ENCODE assay signal across 26 cellular contexts in genomic region chr11:686451-687243, GRCh38. TPM values are rescaled to one million over a fixed set of nuclear protein-coding genes. Genes with fewer than 3 reads are reported as not detected.
A peak's percentile ranks its signal among the peaks of the same experiment; 100 is the strongest.
DNase-seq lines count a peak whose midpoint lies in the region; ATAC-seq, FAIRE-seq and TF ChIP-seq lines count a peak whose summit lies in the region.
"Had no signal": no experiment of that assay in that cellular context is flagged by ENCODE, and none has a peak within 500 bp of the region (broad histone marks: within the 10 kb centered on the region; RNA-seq: fewer than 3 reads in every experiment).

No MANE protein-coding gene starts in this region.

- H4K20me1 ChIP-seq in K562 (replicated peaks; ENCODE audit: control insufficient read depth, insufficient read depth, low read length): no peaks in the 10 kb centered on the region; the same call in none of the 2 replicates

- TF ChIP-seq CTCF in HEK293 (tag by site-specific recombination; IDR thresholded peaks at IDR 0.05): no peak
- TF ChIP-seq CTCF in K562 (IDR thresholded peaks at IDR 0.05 in 2 of 3, conservative IDR thresholded peaks at IDR 0.05 in 1 of 3; ENCODE audit: insufficient read depth in 2 of 3, low read depth in 1 of 3, low read length in 3 of 3): no peak
- TF ChIP-seq CTCF in tibial artery (IDR thresholded peaks at IDR 0.05): no peak

- H3K79me2 ChIP-seq in K562 (ENCODE audit: control insufficient read depth, insufficient read depth, low read length): peaks cover 31% of the 10 kb centered on the region

- no peak overlapping the region for H3K4me3 Mint-ChIP-seq in CD4-positive, alpha-beta memory T cell
- H3K4me3 Mint-ChIP-seq in natural killer cell treated with Interleukin-12 subunit alpha and Interleukin-12 subunit beta and Interleukin-15 and Interleukin-18, amount 100 ng/mL, for 72 hours: no peak overlapping the region
- H3K4me3 Mint-ChIP-seq: CD4-positive, alpha-beta T cell; HFFc6; IgD-negative memory B cell had no signal

- H3K9me3 Mint-ChIP-seq in CD4-positive, alpha-beta memory T cell: peaks cover 0 to 2% (median 0%) of the 10 kb centered on the region in 8 donors
- H3K9me3 Mint-ChIP-seq in natural killer cell treated with Interleukin-12 subunit alpha and Interleukin-12 subunit beta and Interleukin-15 and Interleukin-18, amount 100 ng/mL, for 72 hours: no peaks in the 10 kb centered on the region
- H3K9me3 Mint-ChIP-seq: CD4-positive, alpha-beta T cell; HFFc6; IgD-negative memory B cell had no signal

- no peak for ATAC-seq in K562
- ATAC-seq in natural killer cell treated with Interleukin-12 subunit alpha and Interleukin-12 subunit beta and Interleukin-15 and Interleukin-18, amount 100 ng/mL, for 72 hours: peak; percentile 37 to 43
- ATAC-seq: Right ventricle myocardium inferior had no signal

- no peak overlapping the region for H3K4me3 ChIP-seq in CD4-positive, alpha-beta memory T cell (ENCODE audit: low read length in 2 of 2)
- H3K4me3 ChIP-seq in HEK293 (ENCODE audit: low read depth, low read length) (no peak overlapping the region), K562 (no peak overlapping the region), tibial artery (no peak overlapping the region)
- H3K4me3 ChIP-seq: MG63, Peyer's patch had no signal

- peak in 1 of 5 donors; percentile 4 for DNase-seq in CD4-positive, alpha-beta memory T cell
- no peak for DNase-seq in K562 (ENCODE audit: extremely low read depth in 1 of 4, low spot score in 3 of 4)
- peak; percentile 50 for DNase-seq in natural killer cell treated with Interleukin-12 subunit alpha and Interleukin-12 subunit beta and Interleukin-15 and Interleukin-18, amount 100 ng/mL, for 72 hours (ENCODE audit: low spot score)
- DNase-seq in tibial artery: no peak
- no peak for DNase-seq in NCI-H345 (lab: John Stamatoyannopoulos, UW)
- DNase-seq in SW 1271 (lab: John Stamatoyannopoulos, UW): no peak
- no peak for DNase-seq in HPDE6-E6E7 (ENCODE audit: extremely low spot score)
- DNase-seq: BE2C; CD4-positive, alpha-beta T cell; HFFc6; Kasumi-1; MG63; NCI-H1092; NCI-H1436 treated with DMSO at 0.1 percent for 48 hours; NCI-H2029 treated with DMSO at 0.1 percent for 48 hours; NCI-H2171; NCI-H446 treated with DMSO at 0.1 percent for 48 hours; NK-92 treated with Interleukin-12 subunit alpha and Interleukin-12 subunit beta, amount 100 ng/mL, for 24 hours; Peyer's patch had no signal

- H3K36me3 Mint-ChIP-seq in CD4-positive, alpha-beta memory T cell: peaks cover 52 to 56% of the 10 kb centered on the region in 2 donors
- H3K36me3 Mint-ChIP-seq in natural killer cell treated with Interleukin-12 subunit alpha and Interleukin-12 subunit beta and Interleukin-15 and Interleukin-18, amount 100 ng/mL, for 72 hours: peaks cover 21% of the 10 kb centered on the region

- H3K9me3 ChIP-seq in CD4-positive, alpha-beta memory T cell (ENCODE audit: control insufficient read depth in 1 of 2, low read length in 2 of 2): no peaks in the 10 kb centered on the region
- H3K9me3 ChIP-seq in HEK293 (ENCODE audit: control insufficient read depth, insufficient read depth, low read depth, low read length) (no peaks in the 10 kb centered on the region), K562 (replicated peaks; ENCODE audit: control insufficient read depth, insufficient read depth, low read depth, low read length) (no peaks in the 10 kb centered on the region), tibial artery (no peaks in the 10 kb centered on the region)
- H3K9me3 ChIP-seq: BE2C, MG63, Peyer's patch had no signal

- H3K27ac Mint-ChIP-seq in CD4-positive, alpha-beta memory T cell: peak overlapping the region in 4 of 7 donors; percentile 16 to 72 (median 64)
- H3K27ac Mint-ChIP-seq in natural killer cell treated with Interleukin-12 subunit alpha and Interleukin-12 subunit beta and Interleukin-15 and Interleukin-18, amount 100 ng/mL, for 72 hours: no peak overlapping the region
- H3K27ac Mint-ChIP-seq: CD4-positive, alpha-beta T cell; HFFc6 had no signal

- H3K4me1 Mint-ChIP-seq in CD4-positive, alpha-beta memory T cell: peaks cover 9 to 13% (median 12%) of the 10 kb centered on the region in 4 donors
- H3K4me1 Mint-ChIP-seq in natural killer cell treated with Interleukin-12 subunit alpha and Interleukin-12 subunit beta and Interleukin-15 and Interleukin-18, amount 100 ng/mL, for 72 hours (ENCODE audit: low read depth in 2 of 2): peaks cover 2 to 3% of the 10 kb centered on the region in 2 donors

- no peak overlapping the region for H3K27ac ChIP-seq in CD4-positive, alpha-beta memory T cell (ENCODE audit: low read depth, low read length)
- H3K27ac ChIP-seq in HEK293 (ENCODE audit: extremely low read depth, low read depth, low read length) (no peak overlapping the region), K562 (ENCODE audit: extremely low read depth, low read depth, low read length) (no peak overlapping the region), tibial artery (no peak overlapping the region)
- H3K27ac ChIP-seq: Peyer's patch had no signal

- peaks cover 14% of the 10 kb centered on the region for H3K4me1 ChIP-seq in CD4-positive, alpha-beta memory T cell (ENCODE audit: insufficient read depth, low read length)
- H3K4me1 ChIP-seq in HEK293 (ENCODE audit: control insufficient read depth, insufficient read depth, low read length) (no peaks in the 10 kb centered on the region), K562 (replicated peaks in 1 of 2; ENCODE audit: control insufficient read depth in 2 of 2, insufficient read depth in 2 of 2, low read length in 2 of 2) (peaks cover 12 to 16% of the 10 kb centered on the region in 2 experiments), tibial artery (peaks cover 0 to 3% (median 0%) of the 10 kb centered on the region in 4 donors)
- H3K4me1 ChIP-seq: BE2C had no signal

- no peak for TF ChIP-seq EP300 in K562 (IDR thresholded peaks at IDR 0.05; ENCODE audit: low read length)

- POLR2A ChIA-PET in CD4-positive, alpha-beta memory T cell (lab: Charles Lee; ENCODE audit: partially characterized antibody): no interaction called here
- POLR2A ChIA-PET in HEK293 (lab: Yijun Ruan, JAX): interaction anchor here (0.7 to 1.2 kb wide), 4 partner anchors 8 to 141 kb away, joined by 3 to 6 read pairs (median 4); partner anchors contain the start of genes DEAF1 and TMEM80
- POLR2A ChIA-PET in K562 (lab: Yijun Ruan, JAX): interaction anchor here (0.7 kb wide), 1 partner anchor 11 kb away, joined by 3 read pairs; no protein-coding TSS in a partner anchor

- H3K27me3 Mint-ChIP-seq in CD4-positive, alpha-beta memory T cell: no peaks in the 10 kb centered on the region
- H3K27me3 Mint-ChIP-seq in natural killer cell treated with Interleukin-12 subunit alpha and Interleukin-12 subunit beta and Interleukin-15 and Interleukin-18, amount 100 ng/mL, for 72 hours: no peaks in the 10 kb centered on the region
- H3K27me3 Mint-ChIP-seq: CD4-positive, alpha-beta T cell; IgD-negative memory B cell had no signal

- in situ Hi-C loops in K562 (cut with MboI): no loop called here

- 89% methylated on average over 26 of the region's 30 CpGs for WGBS in K562 (ENCODE audit: insufficient coverage, low coverage, missing lambda C conversion rate)

- no peak overlapping the region for H3K4me2 ChIP-seq in K562 (ENCODE audit: insufficient read depth, low read length)

- 0 out of 4 replicates have a peak overlapping the region, but pooled peaks of 1 of the 2 experiments have one; percentile 21 for H3K9ac ChIP-seq in K562 (ENCODE audit: insufficient read depth in 1 of 2, low read depth in 2 of 2, low read length in 2 of 2)

- peaks cover 41% of the 10 kb centered on the region for H3K36me3 ChIP-seq in CD4-positive, alpha-beta memory T cell (ENCODE audit: insufficient read depth, low read length)
- H3K36me3 ChIP-seq in HEK293 (ENCODE audit: control insufficient read depth in 2 of 2, insufficient read depth in 1 of 2, low read length in 2 of 2): peaks cover 7 to 97% of the 10 kb centered on the region in 2 experiments; a peak in 2 of 3 replicates
- H3K36me3 ChIP-seq in K562 (ENCODE audit: control insufficient read depth, insufficient read depth, low read length): peaks cover 93% of the 10 kb centered on the region
- peaks cover 36 to 86% (median 62%) of the 10 kb centered on the region in 3 donors for H3K36me3 ChIP-seq in tibial artery

- intact Hi-C loops in CD4-positive, alpha-beta memory T cell (cut with micrococcal nuclease): no loop called here
- intact Hi-C loops in K562 (cut with micrococcal nuclease): no loop called here
- intact Hi-C loops in tibial artery (cut with DNase I; ENCODE audit: low total_unique reads): no loop called here

- H2AFZ ChIP-seq in K562 (ENCODE audit: low read depth, low read length): no peak overlapping the region

- H3K9me1 ChIP-seq in K562 (ENCODE audit: control insufficient read depth, insufficient read depth, low read length): peaks cover under 1% of the 10 kb centered on the region

- FAIRE-seq in K562 (lab: Jason Lieb, UNC): no peak
- FAIRE-seq: A204.1 had no signal

- H3K27me3 ChIP-seq in CD4-positive, alpha-beta memory T cell (ENCODE audit: insufficient read depth, low read length): no peaks in the 10 kb centered on the region
- H3K27me3 ChIP-seq in K562 (ENCODE audit: control insufficient read depth in 2 of 2, insufficient read depth in 2 of 2, low read length in 2 of 2) (no peaks in the 10 kb centered on the region), tibial artery (no peaks in the 10 kb centered on the region)
- H3K27me3 ChIP-seq: BE2C, MG63, Peyer's patch had no signal

- no peak for TF ChIP-seq RAD21 in K562 (CRISPR knock-in tag; conservative IDR thresholded peaks at IDR 0.05 in 1 of 2, IDR thresholded peaks at IDR 0.05 in 1 of 2)

- peak; percentile 48; the same call in 1 of the 2 replicates for TF ChIP-seq POLR2A in K562 (conservative IDR thresholded peaks at IDR 0.05)

- CTCF ChIA-PET in CD4-positive, alpha-beta memory T cell (lab: Charles Lee; ENCODE audit: partially characterized antibody): no interaction called here
- CTCF ChIA-PET in HEK293 (lab: Yijun Ruan, JAX) (interaction anchor here (0.7 to 1.0 kb wide), 2 partner anchors 36 to 45 kb away, joined by 3 to 4 read pairs; no protein-coding TSS in a partner anchor), K562 (lab: Yijun Ruan, JAX; ENCODE audit: low intra/inter-chr PET ratio) (no interaction called here)

- BruUV-seq in K562 (replicated peaks; lab: Mats Ljungman, UMichigan): no TSS peak

RNA-seq across cellular contexts. Expression of gene DEAF1, which starts 8.4 kb away (rescaled TPM):
- 10 to 100 TPM; 41.3 to 44.3 TPM for total RNA-seq in CD4-positive, alpha-beta memory T cell
- 10 to 100 TPM; 34.5 to 50.8 TPM for polyA plus RNA-seq in CD4-positive, alpha-beta memory T cell
- total RNA-seq in K562 (2011; cell fraction: chromatin; rRNA removed; ENCODE audit: low replicate concordance): 68.2 and 200 TPM in 2 replicates
- 95.7 and 111 TPM in 2 replicates for total RNA-seq in K562 (2011; cell fraction: nucleolus; rRNA removed)
- 50.3 and 71.3 TPM in 2 replicates for total RNA-seq in K562 (2011; cell fraction: nucleoplasm; rRNA removed)
- 46.9 and 58.7 TPM in 2 replicates for total RNA-seq in K562 (2014; rRNA removed)
- 13.3 and 20.4 TPM in 2 replicates for total RNA-seq in K562 (2014; rRNA removed; fragmentation: Illumina TruSeq; extraction: Trizol)
- 26.8 and 27.3 TPM in 2 replicates for total RNA-seq in K562 (2015; rRNA removed; fragmentation: Illumina TruSeq; extraction: Trizol)
- total RNA-seq in K562 (2021): 64.2 and 69.1 TPM in 2 replicates
- 27.5 and 39.1 TPM in 2 replicates for polyA plus RNA-seq in K562 (2011; rRNA removed)
- polyA plus RNA-seq in K562 (2011; cell fraction: cytosol; rRNA removed): 45.8 and 77.2 TPM in 2 replicates
- 28.4 and 56.6 TPM in 2 replicates for polyA plus RNA-seq in K562 (2011; cell fraction: nucleus; rRNA removed)
- polyA plus RNA-seq in K562 (2012): 33.6 and 47.2 TPM in 2 replicates
- 26.3 and 33.7 TPM in 2 replicates for polyA plus RNA-seq in K562 (2014; fragmentation: Illumina TruSeq; extraction: Trizol)
- 1 to 10 TPM; 2.0 to 3.6 TPM for polyA plus RNA-seq in K562 (2014; fragmentation: Nextera tagmentation; extraction: Ambion mirVana)
- polyA plus RNA-seq in K562 (2014; rRNA removed): 52.7 and 62.6 TPM in 2 replicates
- polyA minus RNA-seq in K562 (2011; rRNA and poly(A)+ RNA removed): 16.7 and 25.1 TPM in 2 replicates
- 39.4 and 45.8 TPM in 2 replicates for polyA minus RNA-seq in K562 (2011; cell fraction: cytosol; rRNA and poly(A)+ RNA removed)
- polyA minus RNA-seq in K562 (2011; cell fraction: nucleus; rRNA and poly(A)+ RNA removed): 22.2 and 28.8 TPM in 2 replicates
- total RNA-seq in natural killer cell treated with Interleukin-12 subunit alpha and Interleukin-12 subunit beta and Interleukin-15 and Interleukin-18, amount 100 ng/mL, for 72 hours: 10 to 100 TPM; 23.2 to 83.6 TPM

RNA-seq across cellular contexts. Expression of gene TMEM80, which starts 9.0 kb away (rescaled TPM):
- total RNA-seq in CD4-positive, alpha-beta memory T cell: 10 to 100 TPM; 44.7 to 47.3 TPM
- 10 to 100 TPM; 27.0 to 32.6 TPM for polyA plus RNA-seq in CD4-positive, alpha-beta memory T cell
- 42.2 and 91.7 TPM in 2 replicates for total RNA-seq in K562 (2011; cell fraction: chromatin; rRNA removed; ENCODE audit: low replicate concordance)
- 45.0 and 58.9 TPM in 2 replicates for total RNA-seq in K562 (2011; cell fraction: nucleolus; rRNA removed)
- total RNA-seq in K562 (2011; cell fraction: nucleoplasm; rRNA removed): 50.4 and 62.3 TPM in 2 replicates
- total RNA-seq in K562 (2014; rRNA removed) (16.9 and 18.4 TPM in 2 replicates), K562 (2014; rRNA removed; fragmentation: Illumina TruSeq; extraction: Trizol) (9.4 and 11.0 TPM in 2 replicates), K562 (2015; rRNA removed; fragmentation: Illumina TruSeq; extraction: Trizol) (7.8 and 8.8 TPM in 2 replicates), K562 (2021) (14.2 and 14.6 TPM in 2 replicates)
- polyA plus RNA-seq in K562 (2011; rRNA removed) (26.3 and 30.1 TPM in 2 replicates), K562 (2014; fragmentation: Illumina TruSeq; extraction: Trizol) (12.4 and 14.1 TPM in 2 replicates), K562 (2014; fragmentation: Nextera tagmentation; extraction: Ambion mirVana) (1 to 10 TPM; 5.1 to 6.3 TPM), K562 (2014; rRNA removed) (25.1 and 38.3 TPM in 2 replicates)
- polyA plus RNA-seq in K562 (2011; cell fraction: cytosol; rRNA removed): 30.7 and 33.7 TPM in 2 replicates
- polyA plus RNA-seq in K562 (2011; cell fraction: nucleus; rRNA removed): 51.3 and 73.6 TPM in 2 replicates
- 22.7 and 27.4 TPM in 2 replicates for polyA plus RNA-seq in K562 (2012)
- 5.0 and 6.4 TPM in 2 replicates for polyA minus RNA-seq in K562 (2011; rRNA and poly(A)+ RNA removed)
- polyA minus RNA-seq in K562 (2011; cell fraction: cytosol; rRNA and poly(A)+ RNA removed): 4.3 and 4.9 TPM in 2 replicates
- polyA minus RNA-seq in K562 (2011; cell fraction: nucleus; rRNA and poly(A)+ RNA removed): 9.6 and 11.2 TPM in 2 replicates
- total RNA-seq in natural killer cell treated with Interleukin-12 subunit alpha and Interleukin-12 subunit beta and Interleukin-15 and Interleukin-18, amount 100 ng/mL, for 72 hours: 10 to 100 TPM; 15.3 to 20.3 TPM

RNA-seq across cellular contexts. Expression of gene EPS8L2, which starts 19.4 kb away (rescaled TPM):
- total RNA-seq in CD4-positive, alpha-beta memory T cell: 10 to 100 TPM; 17.4 to 17.8 TPM
- polyA plus RNA-seq in CD4-positive, alpha-beta memory T cell: 10 to 100 TPM; 15.4 to 19.5 TPM
- 22.1 and 75.1 TPM in 2 replicates for total RNA-seq in K562 (2011; cell fraction: chromatin; rRNA removed; ENCODE audit: low replicate concordance)
- 35.8 and 51.2 TPM in 2 replicates for total RNA-seq in K562 (2011; cell fraction: nucleolus; rRNA removed)
- total RNA-seq in K562 (2011; cell fraction: nucleoplasm; rRNA removed): 21.0 and 26.5 TPM in 2 replicates
- total RNA-seq in K562 (2014; rRNA removed) (13.1 and 17.0 TPM in 2 replicates), K562 (2014; rRNA removed; fragmentation: Illumina TruSeq; extraction: Trizol) (2.5 and 3.7 TPM in 2 replicates), K562 (2015; rRNA removed; fragmentation: Illumina TruSeq; extraction: Trizol) (3.1 and 3.8 TPM in 2 replicates), K562 (2021) (8.6 and 10.4 TPM in 2 replicates)
- polyA plus RNA-seq in K562 (2011; rRNA removed) (12.2 and 19.8 TPM in 2 replicates), K562 (2014; fragmentation: Illumina TruSeq; extraction: Trizol) (3.3 and 5.9 TPM in 2 replicates), K562 (2014; fragmentation: Nextera tagmentation; extraction: Ambion mirVana) (1 to 10 TPM in 1 of 2 experiments, under 1 TPM in 1; 0.75 to 1.2 TPM), K562 (2014; rRNA removed) (10.4 and 16.3 TPM in 2 replicates)
- 11.7 and 16.0 TPM in 2 replicates for polyA plus RNA-seq in K562 (2011; cell fraction: cytosol; rRNA removed)
- polyA plus RNA-seq in K562 (2011; cell fraction: nucleus; rRNA removed): 98.5 and 118 TPM in 2 replicates
- 9.6 and 10.7 TPM in 2 replicates for polyA plus RNA-seq in K562 (2012)
- 3.1 and 5.6 TPM in 2 replicates for polyA minus RNA-seq in K562 (2011; rRNA and poly(A)+ RNA removed)
- polyA minus RNA-seq in K562 (2011; cell fraction: cytosol; rRNA and poly(A)+ RNA removed): 10.0 and 10.5 TPM in 2 replicates
- 7.7 and 12.1 TPM in 2 replicates for polyA minus RNA-seq in K562 (2011; cell fraction: nucleus; rRNA and poly(A)+ RNA removed)
- 10 to 100 TPM in 1 of 2 donors, 1 to 10 TPM in 1; 2.9 to 13.0 TPM for total RNA-seq in natural killer cell treated with Interleukin-12 subunit alpha and Interleukin-12 subunit beta and Interleukin-15 and Interleukin-18, amount 100 ng/mL, for 72 hours

RNA-seq across cellular contexts. Expression of gene DRD4, which starts 49.6 kb away (rescaled TPM):
- 1 to 10 TPM in 1 of 2 experiments, under 1 TPM in 1; 0.64 to 1.0 TPM for total RNA-seq in CD4-positive, alpha-beta memory T cell
- not detected for polyA plus RNA-seq in CD4-positive, alpha-beta memory T cell
- 0.30 and 1.00 TPM in 2 replicates for total RNA-seq in K562 (2011; cell fraction: chromatin; rRNA removed; ENCODE audit: low replicate concordance)
- total RNA-seq in K562 (2011; cell fraction: nucleolus; rRNA removed): 0.67 and 0.79 TPM in 2 replicates
- total RNA-seq in K562 (2011; cell fraction: nucleoplasm; rRNA removed): 0.59 and 1.1 TPM in 2 replicates
- total RNA-seq in K562 (2014; rRNA removed) (0.24 TPM in 1 of 2 replicates, not detected in the other), K562 (2014; rRNA removed; fragmentation: Illumina TruSeq; extraction: Trizol) (not detected in 2 replicates), K562 (2015; rRNA removed; fragmentation: Illumina TruSeq; extraction: Trizol) (0.14 TPM in 1 of 2 replicates, not detected in the other), K562 (2021) (0.95 and 1.4 TPM in 2 replicates)
- polyA plus RNA-seq in K562 (2011; rRNA removed) (0.11 TPM in 1 of 2 replicates, not detected in the other), K562 (2014; fragmentation: Illumina TruSeq; extraction: Trizol) (0.11 TPM in 1 of 2 replicates, not detected in the other), K562 (2014; fragmentation: Nextera tagmentation; extraction: Ambion mirVana) (under 1 TPM in 1 of 2 experiments, not detected in 1; 0.04 TPM), K562 (2014; rRNA removed) (0.27 and 0.49 TPM in 2 replicates)
- polyA plus RNA-seq in K562 (2011; cell fraction: cytosol; rRNA removed): 0.04 and 0.06 TPM in 2 replicates
- 0.60 and 0.70 TPM in 2 replicates for polyA plus RNA-seq in K562 (2011; cell fraction: nucleus; rRNA removed)
- polyA plus RNA-seq in K562 (2012): 0.36 and 0.51 TPM in 2 replicates
- polyA minus RNA-seq in K562 (2011; rRNA and poly(A)+ RNA removed): not detected in 2 replicates
- polyA minus RNA-seq in K562 (2011; cell fraction: cytosol; rRNA and poly(A)+ RNA removed): not detected in 2 replicates
- 0.13 and 0.22 TPM in 2 replicates for polyA minus RNA-seq in K562 (2011; cell fraction: nucleus; rRNA and poly(A)+ RNA removed)
- total RNA-seq in natural killer cell treated with Interleukin-12 subunit alpha and Interleukin-12 subunit beta and Interleukin-15 and Interleukin-18, amount 100 ng/mL, for 72 hours: 1 to 10 TPM in 1 of 2 donors, under 1 TPM in 1; 0.48 to 1.3 TPM
- total RNA-seq: H4, SK-MEL-5 had no signal
- polyA plus RNA-seq: IgD-negative memory B cell had no signal

RNA-seq across cellular contexts. Expression of gene SCT, which starts 59.7 kb away (rescaled TPM):
- total RNA-seq in CD4-positive, alpha-beta memory T cell: not detected
- polyA plus RNA-seq in CD4-positive, alpha-beta memory T cell: not detected
- total RNA-seq in K562 (2011; cell fraction: chromatin; rRNA removed; ENCODE audit: low replicate concordance): not detected in 2 replicates
- total RNA-seq in K562 (2011; cell fraction: nucleolus; rRNA removed): not detected in 2 replicates
- not detected in 2 replicates for total RNA-seq in K562 (2011; cell fraction: nucleoplasm; rRNA removed)
- not detected in 2 replicates for total RNA-seq in K562 (2014; rRNA removed)
- not detected in 2 replicates for total RNA-seq in K562 (2014; rRNA removed; fragmentation: Illumina TruSeq; extraction: Trizol)
- not detected in 2 replicates for total RNA-seq in K562 (2015; rRNA removed; fragmentation: Illumina TruSeq; extraction: Trizol)
- total RNA-seq in K562 (2021): not detected in 2 replicates
- not detected in 2 replicates for polyA plus RNA-seq in K562 (2011; rRNA removed)
- not detected in 2 replicates for polyA plus RNA-seq in K562 (2011; cell fraction: cytosol; rRNA removed)
- not detected in 2 replicates for polyA plus RNA-seq in K562 (2011; cell fraction: nucleus; rRNA removed)
- polyA plus RNA-seq in K562 (2012): not detected in 2 replicates
- polyA plus RNA-seq in K562 (2014; fragmentation: Illumina TruSeq; extraction: Trizol): not detected in 2 replicates
- polyA plus RNA-seq in K562 (2014; fragmentation: Nextera tagmentation; extraction: Ambion mirVana): not detected
- polyA plus RNA-seq in K562 (2014; rRNA removed): not detected in 2 replicates
- polyA minus RNA-seq in K562 (2011; rRNA and poly(A)+ RNA removed): not detected in 2 replicates
- not detected in 2 replicates for polyA minus RNA-seq in K562 (2011; cell fraction: cytosol; rRNA and poly(A)+ RNA removed)
- polyA minus RNA-seq in K562 (2011; cell fraction: nucleus; rRNA and poly(A)+ RNA removed): not detected in 2 replicates
- not detected for total RNA-seq in natural killer cell treated with Interleukin-12 subunit alpha and Interleukin-12 subunit beta and Interleukin-15 and Interleukin-18, amount 100 ng/mL, for 72 hours
- total RNA-seq: CD4-positive, alpha-beta T cell; H4; HFFc6; HT-29; Right ventricle myocardium inferior; SK-MEL-5 had no signal
- polyA plus RNA-seq: IgD-negative memory B cell had no signal

Comparison
In these comparisons a context has a peak if more than half of its experiments do, and no peak if none do; other contexts are left out.
1. H3K27ac Mint-ChIP-seq: peak in CD4-positive, alpha-beta memory T cell (4 of 7); none in natural killer cell treated with Interleukin-12 subunit alpha and Interleukin-12 subunit beta and Interleukin-15 and Interleukin-18, amount 100 ng/mL, for 72 hours (0 of 2).